In the genomic region with DNA sequence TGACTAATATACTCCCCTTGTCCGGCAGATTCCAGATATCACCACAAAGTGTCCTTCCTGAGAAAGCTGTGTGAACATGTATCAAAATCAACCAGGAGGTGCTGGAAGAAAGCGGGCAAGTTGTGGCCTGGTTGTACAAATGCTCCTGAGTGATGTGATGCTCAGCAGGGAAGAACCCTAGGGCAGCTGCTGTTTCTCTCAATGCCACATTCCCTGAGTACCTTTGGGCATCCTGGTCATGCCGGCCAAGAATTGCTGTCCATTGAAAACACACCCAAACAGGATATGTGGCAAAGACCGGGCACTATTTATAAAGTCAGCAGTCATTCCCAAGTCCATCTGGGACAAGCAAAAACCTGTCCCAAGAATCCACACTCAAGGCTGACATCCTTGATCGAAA, we compare ENCODE assay signal across 29 cellular contexts. TPM values are rescaled to one million over a fixed set of nuclear protein-coding genes. Genes with fewer than 3 reads are reported as not detected.
"Had no signal": no experiment of that assay in that cellular context is flagged by ENCODE, and none has a peak within 500 bp of the region (broad histone marks: within the 10 kb centered on the region; RNA-seq: fewer than 3 reads in every experiment).

No MANE protein-coding gene starts in this region.

- FAIRE-seq: islet of Langerhans had no signal

- ATAC-seq: heart left ventricle; mucosa of descending colon; natural killer cell; right lobe of liver; stimulated activated naive B cell treated with anti-CD40 and anti-IgM and Interleukin-4, amounts not matched to agents 10 μg/mL and 1 μg/mL and 100 μg/mL, for 72 hours; stimulated activated naive CD8-positive, alpha-beta T cell treated with anti-CD3 and anti-CD28 coated beads, Interleukin-15, Interleukin-2, amounts not matched to agents 100 U/mL and 50 U/mL, for 24 hours had no signal

- H3K27me3 ChIP-seq: heart left ventricle, neural progenitor cell, ovary, right atrium auricular region, right lobe of liver, testis, thyroid gland, transverse colon, upper lobe of left lung had no signal

- H2AFZ ChIP-seq: neural progenitor cell had no signal

- H3K4me1 ChIP-seq: right lobe of liver had no signal

- H3K9ac ChIP-seq: neural progenitor cell had no signal

- DNase-seq: heart left ventricle; hypothalamus; immature natural killer cell; left ventricle myocardium inferior; midbrain; mucosa of descending colon; naive B cell; natural killer cell; nephron progenitor cell; occipital lobe; ovary; right lobe of liver; stimulated activated CD4-positive, alpha-beta T cell treated with anti-CD3 and anti-CD28 coated beads, Interleukin-12 subunit alpha, Interleukin-12 subunit beta, amount 100 ng/mL, for 4 hours; stimulated activated CD4-positive, alpha-beta T cell treated with anti-CD3 and anti-CD28 coated beads, Interleukin-15, amount 100 ng/mL, for 24 hours; stimulated activated CD4-positive, alpha-beta T cell treated with anti-CD3 and anti-CD28 coated beads, Interleukin-2, amount 100 ng/mL, for 24 hours; stimulated activated CD4-positive, alpha-beta T cell treated with anti-CD3 and anti-CD28 coated beads, Interleukin-4, amount 100 ng/mL, for 1 hour; stimulated activated naive B cell treated with anti-CD40 and anti-IgM and Interleukin-4, amounts not matched to agents 10 μg/mL and 1 μg/mL and 100 μg/mL, for 72 hours; stimulated activated naive CD8-positive, alpha-beta T cell treated with anti-CD3 and anti-CD28 coated beads, Interleukin-15, Interleukin-2, amounts not matched to agents 100 U/mL and 50 U/mL, for 24 hours; stomach; testis; thyroid gland; transverse colon; upper lobe of left lung had no signal

- H3K9me3 ChIP-seq: heart left ventricle, left ventricle myocardium inferior, mucosa of descending colon, neutrophil, ovary, right atrium auricular region, right lobe of liver, stomach, testis, thyroid gland, transverse colon, upper lobe of left lung had no signal

- H3K4me2 ChIP-seq: neural progenitor cell had no signal

- H3K27ac ChIP-seq: heart left ventricle, left ventricle myocardium inferior, neural progenitor cell, neutrophil, ovary, right atrium auricular region, right lobe of liver, skin epidermis, stomach, testis, thyroid gland, transverse colon, upper lobe of left lung had no signal

- H3K4me3 ChIP-seq: heart left ventricle, left ventricle myocardium inferior, lung, mucosa of descending colon, neural progenitor cell, ovary, right atrium auricular region, right lobe of liver, skin epidermis, stomach, testis, thyroid gland, transverse colon, upper lobe of left lung had no signal

- H3K36me3 ChIP-seq: heart left ventricle, left ventricle myocardium inferior, neural progenitor cell, neutrophil, ovary, right atrium auricular region, right lobe of liver, stomach, thyroid gland, transverse colon, upper lobe of left lung had no signal

RNA-seq across cellular contexts. Expression of a gene that starts 7.8 kb away (rescaled TPM):
- polyA plus RNA-seq: immature natural killer cell had no signal
